ENCODE assay signal across 8 cellular contexts in the genomic region with DNA sequence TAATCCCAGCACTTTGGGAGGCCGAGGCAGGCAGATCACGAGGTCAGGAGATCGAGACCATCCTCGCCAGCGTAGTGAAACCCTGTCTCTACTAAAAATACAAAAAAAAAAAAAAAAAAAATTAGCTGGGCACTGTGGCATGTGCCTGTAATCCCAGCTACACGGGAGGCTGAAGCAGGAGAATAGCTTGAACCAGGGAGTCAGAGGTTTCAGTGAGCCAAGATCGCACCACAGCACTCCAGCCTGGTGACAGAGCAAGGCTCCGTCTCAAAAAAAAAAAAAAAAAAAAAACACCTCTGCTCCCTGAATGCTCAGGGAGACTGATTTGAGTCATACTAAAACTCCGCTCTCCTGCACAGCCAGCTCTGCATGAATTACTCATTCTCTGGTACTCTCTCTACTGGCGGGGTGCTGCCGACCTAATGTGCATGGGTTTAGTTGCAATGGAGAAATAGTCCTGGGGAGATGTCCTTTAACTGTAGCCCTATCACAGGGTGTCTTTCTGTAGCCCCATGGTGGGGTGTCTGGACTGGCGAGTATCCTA. TPM values are rescaled to one million over a fixed set of nuclear protein-coding genes. Genes with fewer than 3 reads are reported as not detected.
DNase-seq lines count a peak whose midpoint lies in the region; ATAC-seq, FAIRE-seq and TF ChIP-seq lines count a peak whose summit lies in the region.
"Not testable (repeated sequence)": the region's sequence is repeated elsewhere in the genome, so short reads cannot be mapped to it uniquely, and the experiment has no call there.

No MANE protein-coding gene starts in this region.

- H3K9ac ChIP-seq in K562 (ENCODE audit: insufficient read depth in 1 of 2, low read depth in 2 of 2, low read length in 2 of 2): not testable (repeated sequence)

- FAIRE-seq in K562 (lab: Jason Lieb, UNC): not testable (repeated sequence)

- in situ Hi-C loops in K562 (cut with MboI): not testable (repeated sequence)

- H3K27me3 Mint-ChIP-seq in activated CD4-positive, alpha-beta T cell treated with anti-CD3 and anti-CD28 coated beads, Interleukin-2, amount 10 ng/mL, durations not matched to agents 24 days and 14 days: not testable (repeated sequence)

- not testable (repeated sequence) for BruUV-seq in K562 (replicated peaks; lab: Mats Ljungman, UMichigan)

- not testable (repeated sequence) for TF ChIP-seq EP300 in K562 (IDR thresholded peaks at IDR 0.05; ENCODE audit: low read length)

- not testable (repeated sequence) for H3K4me3 ChIP-seq in K562, thoracic aorta

- H3K27ac Mint-ChIP-seq in activated CD4-positive, alpha-beta T cell treated with anti-CD3 and anti-CD28 coated beads, Interleukin-2, amount 10 ng/mL, durations not matched to agents 24 days and 14 days: not testable (repeated sequence)

- H3K36me3 ChIP-seq in K562 (ENCODE audit: control insufficient read depth, insufficient read depth, low read length); thoracic aorta: not testable (repeated sequence)

- H3K9me1 ChIP-seq in K562 (ENCODE audit: control insufficient read depth, insufficient read depth, low read length): not testable (repeated sequence)

- not testable (repeated sequence) for H3K9me3 Mint-ChIP-seq in activated CD4-positive, alpha-beta T cell treated with anti-CD3 and anti-CD28 coated beads, Interleukin-2, amount 10 ng/mL, durations not matched to agents 24 days and 14 days

- peak overlapping the region; percentile 44; the same call in 1 of the 2 replicates for H3K4me2 ChIP-seq in K562 (ENCODE audit: insufficient read depth, low read length)

- not testable (repeated sequence) for TF ChIP-seq RAD21 in K562 (CRISPR knock-in tag; conservative IDR thresholded peaks at IDR 0.05 in 1 of 2, IDR thresholded peaks at IDR 0.05 in 1 of 2)

- WGBS in K562 (ENCODE audit: insufficient coverage, low coverage, missing lambda C conversion rate): 64% methylated on average over 12 of the region's 12 CpGs

- peak overlapping the region; percentile 90 for H2AFZ ChIP-seq in K562 (ENCODE audit: low read depth, low read length)

- TF ChIP-seq POLR2A in K562 (conservative IDR thresholded peaks at IDR 0.05): not testable (repeated sequence)

- H3K4me1 ChIP-seq in K562 (replicated peaks in 1 of 2; ENCODE audit: control insufficient read depth in 2 of 2, insufficient read depth in 2 of 2, low read length in 2 of 2) (peaks cover 15 to 27% of the 10 kb centered on the region in 2 experiments), thoracic aorta (ENCODE audit: control insufficient read depth in 1 of 2, low read depth in 2 of 2) (peaks cover 4 to 21% of the 10 kb centered on the region in 2 donors)

- intact Hi-C loops in activated CD4-positive, alpha-beta T cell treated with anti-CD3 and anti-CD28 coated beads, Interleukin-2, amount 10 ng/mL, durations not matched to agents 24 days and 14 days (cut with micrococcal nuclease): loop anchor here (1.0 kb wide), 1 partner anchor 17 kb away; no protein-coding TSS in a partner anchor
- intact Hi-C loops in K562 (cut with micrococcal nuclease): not testable (repeated sequence)

- H3K4me1 Mint-ChIP-seq in activated CD4-positive, alpha-beta T cell treated with anti-CD3 and anti-CD28 coated beads, Interleukin-2, amount 10 ng/mL, durations not matched to agents 24 days and 14 days: peaks cover 23% of the 10 kb centered on the region

- ATAC-seq in GM18517 (IDR thresholded peaks at IDR 0.05; ENCODE audit: unreplicated experiment) (peak; percentile 75), GM21529 (IDR thresholded peaks at IDR 0.05; ENCODE audit: unreplicated experiment) (peak; percentile 89), HG02938 (IDR thresholded peaks at IDR 0.05; ENCODE audit: unreplicated experiment) (peak; percentile 77), K562 (peak; percentile 14; the same call in 2 of the 3 replicates), thoracic aorta (ENCODE audit: insufficient number of reproducible peaks, low FRiP score, low read depth) (peak; percentile 50)

- DNase-seq in M059J (ENCODE audit: low read depth) (peak; percentile 87), kidney tubule cell (ENCODE audit: low spot score) (peak; percentile 88)
- DNase-seq in activated CD4-positive, alpha-beta T cell treated with anti-CD3 and anti-CD28 coated beads, Interleukin-2, amount 10 ng/mL, durations not matched to agents 24 days and 14 days: peak; percentile 65
- DNase-seq in K562 (ENCODE audit: extremely low read depth in 1 of 4, low spot score in 3 of 4); thoracic aorta (ENCODE audit: low spot score): not testable (repeated sequence)

- POLR2A ChIA-PET in K562 (lab: Yijun Ruan, JAX): interaction anchor here (0.9 to 2.3 kb wide), 5 partner anchors 9 to 68 kb away, joined by 3 to 7 read pairs (median 3); no protein-coding TSS in a partner anchor

- H3K27me3 ChIP-seq in K562 (ENCODE audit: control insufficient read depth in 2 of 2, insufficient read depth in 2 of 2, low read length in 2 of 2); thoracic aorta (replicated peaks; ENCODE audit: insufficient read depth): not testable (repeated sequence)

- peak overlapping the region; percentile 43; the same call in 2 of the 3 replicates for H3K27ac ChIP-seq in K562 (ENCODE audit: extremely low read depth, low read depth, low read length)
- peak overlapping the region; percentile 27 to 83 for H3K27ac ChIP-seq in thoracic aorta

- H3K36me3 Mint-ChIP-seq in activated CD4-positive, alpha-beta T cell treated with anti-CD3 and anti-CD28 coated beads, Interleukin-2, amount 10 ng/mL, durations not matched to agents 24 days and 14 days (ENCODE audit: low read depth): not testable (repeated sequence)

- H3K9me3 ChIP-seq in K562 (replicated peaks; ENCODE audit: control insufficient read depth, insufficient read depth, low read depth, low read length); thoracic aorta: not testable (repeated sequence)

- H4K20me1 ChIP-seq in K562 (replicated peaks; ENCODE audit: control insufficient read depth, insufficient read depth, low read length): not testable (repeated sequence)

- H3K79me2 ChIP-seq in K562 (ENCODE audit: control insufficient read depth, insufficient read depth, low read length): not testable (repeated sequence)

- TF ChIP-seq CTCF in K562 (IDR thresholded peaks at IDR 0.05 in 2 of 3, conservative IDR thresholded peaks at IDR 0.05 in 1 of 3; ENCODE audit: insufficient read depth in 2 of 3, low read depth in 1 of 3, low read length in 3 of 3); thoracic aorta (IDR thresholded peaks at IDR 0.05): not testable (repeated sequence)

- H3K4me3 Mint-ChIP-seq in activated CD4-positive, alpha-beta T cell treated with anti-CD3 and anti-CD28 coated beads, Interleukin-2, amount 10 ng/mL, durations not matched to agents 24 days and 14 days: not testable (repeated sequence)

- CTCF ChIA-PET in K562 (lab: Yijun Ruan, JAX; ENCODE audit: low intra/inter-chr PET ratio): not testable (repeated sequence)

RNA-seq across cellular contexts. Expression of a gene that starts 7.8 kb away (rescaled TPM):
- 83.4 and 99.0 TPM in 2 replicates for total RNA-seq in M059J (2014; rRNA removed; shearing (Covaris generic))
- 7.3 and 10.6 TPM in 2 replicates for total RNA-seq in activated CD4-positive, alpha-beta T cell treated with anti-CD3 and anti-CD28 coated beads, Interleukin-2, amount 10 ng/mL, durations not matched to agents 24 days and 14 days
- total RNA-seq in K562 (2011; cell fraction: chromatin; rRNA removed; ENCODE audit: low replicate concordance): 609 and 1,242 TPM in 2 replicates
- total RNA-seq in K562 (2011; cell fraction: nucleolus; rRNA removed): 770 and 804 TPM in 2 replicates
- total RNA-seq in K562 (2011; cell fraction: nucleoplasm; rRNA removed): 668 and 702 TPM in 2 replicates
- total RNA-seq in K562 (2014; rRNA removed): 62.3 and 73.1 TPM in 2 replicates
- total RNA-seq in K562 (2014; rRNA removed; fragmentation: Illumina TruSeq; extraction: Trizol): 24.9 and 31.3 TPM in 2 replicates
- total RNA-seq in K562 (2015; rRNA removed; fragmentation: Illumina TruSeq; extraction: Trizol): 35.4 and 36.3 TPM in 2 replicates
- total RNA-seq in K562 (2021): 129 and 142 TPM in 2 replicates
- polyA plus RNA-seq in K562 (2011; rRNA removed): 85.1 and 148 TPM in 2 replicates
- 115 and 120 TPM in 2 replicates for polyA plus RNA-seq in K562 (2011; cell fraction: cytosol; rRNA removed)
- 355 and 465 TPM in 2 replicates for polyA plus RNA-seq in K562 (2011; cell fraction: nucleus; rRNA removed)
- polyA plus RNA-seq in K562 (2012): 147 and 220 TPM in 2 replicates
- polyA plus RNA-seq in K562 (2014; fragmentation: Illumina TruSeq; extraction: Trizol): 93.6 and 109 TPM in 2 replicates
- polyA plus RNA-seq in K562 (2014; fragmentation: Nextera tagmentation; extraction: Ambion mirVana): 1 to 10 TPM; 2.3 to 3.1 TPM
- 113 and 119 TPM in 2 replicates for polyA plus RNA-seq in K562 (2014; rRNA removed)
- polyA minus RNA-seq in K562 (2011; rRNA and poly(A)+ RNA removed): 62.6 and 80.1 TPM in 2 replicates
- 71.4 and 82.5 TPM in 2 replicates for polyA minus RNA-seq in K562 (2011; cell fraction: cytosol; rRNA and poly(A)+ RNA removed)
- 120 and 137 TPM in 2 replicates for polyA minus RNA-seq in K562 (2011; cell fraction: nucleus; rRNA and poly(A)+ RNA removed)
- 1,000 to 10,000 TPM; 1,687 to 3,053 TPM for total RNA-seq in thoracic aorta

RNA-seq across cellular contexts. Expression of a gene that starts 25.6 kb away (rescaled TPM):
- 2.2 and 3.2 TPM in 2 replicates for total RNA-seq in M059J (2014; rRNA removed; shearing (Covaris generic))
- total RNA-seq in activated CD4-positive, alpha-beta T cell treated with anti-CD3 and anti-CD28 coated beads, Interleukin-2, amount 10 ng/mL, durations not matched to agents 24 days and 14 days: 76.6 and 77.0 TPM in 2 replicates
- total RNA-seq in K562 (2011; cell fraction: chromatin; rRNA removed; ENCODE audit: low replicate concordance): 5.6 and 9.6 TPM in 2 replicates
- 6.2 and 6.8 TPM in 2 replicates for total RNA-seq in K562 (2011; cell fraction: nucleolus; rRNA removed)
- total RNA-seq in K562 (2011; cell fraction: nucleoplasm; rRNA removed): 4.9 and 5.9 TPM in 2 replicates
- total RNA-seq in K562 (2014; rRNA removed): 1.9 and 2.1 TPM in 2 replicates
- total RNA-seq in K562 (2014; rRNA removed; fragmentation: Illumina TruSeq; extraction: Trizol): 0.35 and 0.36 TPM in 2 replicates
- total RNA-seq in K562 (2015; rRNA removed; fragmentation: Illumina TruSeq; extraction: Trizol): 0.65 and 1.0 TPM in 2 replicates
- 1.9 and 2.4 TPM in 2 replicates for total RNA-seq in K562 (2021)
- polyA plus RNA-seq in K562 (2011; rRNA removed): 0.71 and 2.1 TPM in 2 replicates
- polyA plus RNA-seq in K562 (2011; cell fraction: cytosol; rRNA removed): 1.4 and 2.3 TPM in 2 replicates
- 9.4 and 14.2 TPM in 2 replicates for polyA plus RNA-seq in K562 (2011; cell fraction: nucleus; rRNA removed)
- 1.6 and 4.0 TPM in 2 replicates for polyA plus RNA-seq in K562 (2012)
- 0.59 and 1.00 TPM in 2 replicates for polyA plus RNA-seq in K562 (2014; fragmentation: Illumina TruSeq; extraction: Trizol)
- under 1 TPM; 0.04 to 0.06 TPM for polyA plus RNA-seq in K562 (2014; fragmentation: Nextera tagmentation; extraction: Ambion mirVana)
- 2.0 and 3.4 TPM in 2 replicates for polyA plus RNA-seq in K562 (2014; rRNA removed)
- polyA minus RNA-seq in K562 (2011; rRNA and poly(A)+ RNA removed): 0.77 and 0.99 TPM in 2 replicates
- 2.5 TPM in 1 of 2 replicates, not detected in the other for polyA minus RNA-seq in K562 (2011; cell fraction: cytosol; rRNA and poly(A)+ RNA removed)
- 1.1 and 1.8 TPM in 2 replicates for polyA minus RNA-seq in K562 (2011; cell fraction: nucleus; rRNA and poly(A)+ RNA removed)
- 100 to 1,000 TPM; 111 to 173 TPM for total RNA-seq in thoracic aorta

Comparison
In these comparisons a context has a peak if more than half of its experiments do, and no peak if none do; other contexts are left out.
1. ATAC-seq: peak in every context shown above with its lines; median percentile 89 in GM21529; 77 in HG02938; 75 in GM18517; 50 in thoracic aorta; 14 in K562.